In the genomic region with DNA sequence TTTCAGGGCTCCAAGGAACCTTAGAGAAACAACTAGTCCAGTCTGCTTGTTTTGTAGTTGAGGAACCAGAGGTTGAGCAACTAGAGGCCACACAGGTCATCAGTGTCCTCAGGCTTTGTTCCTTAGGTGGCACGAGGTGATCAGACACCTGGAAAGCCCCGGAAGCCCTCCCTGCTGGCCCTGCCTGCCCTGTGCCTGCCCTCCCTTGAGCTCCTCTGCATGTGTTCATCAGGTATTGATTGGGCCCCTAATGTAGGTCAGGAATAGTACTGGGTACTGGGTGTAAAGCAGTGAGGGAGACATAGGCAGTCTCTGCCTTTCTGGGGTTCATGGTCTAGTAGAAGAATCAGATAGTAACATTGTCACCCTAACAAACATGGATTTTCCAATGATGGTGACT, we compare ENCODE assay signal across 26 cellular contexts.
"Had no signal": no experiment of that assay in that cellular context is flagged by ENCODE, and none has a peak within 500 bp of the region (broad histone marks: within the 10 kb centered on the region; RNA-seq: fewer than 3 reads in every experiment).

No MANE protein-coding gene starts in this region.

- H3K36me3 ChIP-seq: left lung, neural progenitor cell, pancreas, prostate gland, tibial nerve, vagina had no signal

- H3K27me3 ChIP-seq: left lung, neural progenitor cell, pancreas, tibial nerve, vagina had no signal

- H2AFZ ChIP-seq: neural progenitor cell had no signal

- H3K9ac ChIP-seq: neural progenitor cell had no signal

- DNase-seq: hippocampal formation; kidney glomerular epithelial cell; left cardiac atrium; mesendoderm; naive B cell; natural killer cell; nephron progenitor cell; retina; right cardiac atrium; stimulated activated CD4-positive, alpha-beta T cell treated with anti-CD3 and anti-CD28 coated beads, Interleukin-1b, Interleukin-23, amount 100 ng/mL, for 48 hours; stimulated activated CD4-positive, alpha-beta T cell treated with anti-CD3 and anti-CD28 coated beads, Interleukin-2, amount 100 ng/mL, for 48 hours; stimulated activated CD4-positive, alpha-beta T cell treated with anti-CD3 and anti-CD28 coated beads, Interleukin-4, amount 100 ng/mL, for 4 hours; stimulated activated CD8-positive, alpha-beta memory T cell treated with anti-CD3 and anti-CD28 coated beads, Interleukin-4, amount 100 ng/mL, for 48 hours; stimulated activated naive CD4-positive, alpha-beta T cell treated with Interleukin-2 at 50 U/mL for 16 hours; stimulated activated naive CD8-positive, alpha-beta T cell treated with anti-CD3 and anti-CD28 coated beads, Interleukin-15, amount 100 ng/mL, for 72 hours; substantia nigra had no signal

- H3K9me3 ChIP-seq: left lung, pancreas, prostate gland, tibial nerve, vagina had no signal

- H3K4me1 ChIP-seq: prostate gland, vagina had no signal

- H3K27ac ChIP-seq: left lung, neural progenitor cell, pancreas, prostate gland, tibial nerve, vagina had no signal

- H3K4me3 ChIP-seq: left lung, lung, neural progenitor cell, pancreas, prostate gland, smooth muscle cell, tibial nerve, vagina had no signal

- H3K4me2 ChIP-seq: neural progenitor cell, smooth muscle cell had no signal

- ATAC-seq: left cardiac atrium; left lung; natural killer cell; pancreas; right cardiac atrium; stimulated activated memory B cell treated with anti-CD40 and anti-IgM and Interleukin-4, amounts not matched to agents 10 μg/mL and 1 μg/mL and 100 μg/mL, for 72 hours; stimulated activated naive CD8-positive, alpha-beta T cell treated with anti-CD3 and anti-CD28 coated beads, Interleukin-15, amount 100 ng/mL, for 72 hours had no signal

- FAIRE-seq: keratinocyte, pancreas had no signal
